10 cellular contexts compared by ENCODE assay signal in the genomic region with DNA sequence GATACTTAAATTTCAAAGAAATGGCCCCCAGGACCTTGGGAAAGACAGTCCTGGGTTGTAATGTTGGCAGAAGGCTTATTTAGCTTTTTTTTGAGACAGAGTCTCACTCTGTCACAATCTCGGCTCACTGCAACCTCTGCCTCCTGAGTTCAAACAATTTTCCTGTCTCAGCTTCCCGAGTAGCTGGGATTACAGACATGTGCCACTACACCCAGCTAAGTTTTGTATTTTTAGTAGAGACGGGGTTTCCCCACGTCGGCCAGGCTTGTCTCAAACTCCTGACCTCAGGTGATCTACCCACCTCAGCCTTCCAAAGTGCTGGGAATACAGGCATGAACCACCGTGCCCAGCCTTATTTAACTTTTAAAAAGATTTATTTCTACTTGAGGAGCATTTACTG. TPM values are rescaled to one million over a fixed set of nuclear protein-coding genes. Genes with fewer than 3 reads are reported as not detected.
DNase-seq lines count a peak whose midpoint lies in the region; ATAC-seq, FAIRE-seq and TF ChIP-seq lines count a peak whose summit lies in the region.
"Not testable (repeated sequence)": the region's sequence is repeated elsewhere in the genome, so short reads cannot be mapped to it uniquely, and the experiment has no call there.
"Had no signal": no experiment of that assay in that cellular context is flagged by ENCODE, and none has a peak within 500 bp of the region (broad histone marks: within the 10 kb centered on the region; RNA-seq: fewer than 3 reads in every experiment).

No MANE protein-coding gene starts in this region.

- SMC1A ChIA-PET in GM12878 (lab: Charles Lee; ENCODE audit: uncharacterized antibody, unreplicated experiment) = interaction anchor here (0.8 to 4.7 kb wide), 8 partner anchors 10 to 47 kb away, joined by 3 to 37 read pairs (median 4); no protein-coding TSS in a partner anchor

- TF ChIP-seq CTCF in MM.1S (IDR thresholded peaks at IDR 0.05; ENCODE audit: low read length); GM12878 (IDR thresholded peaks at IDR 0.05 in 2 of 3, conservative IDR thresholded peaks at IDR 0.05 in 1 of 3; ENCODE audit: control insufficient read depth in 2 of 3, extremely low read depth in 1 of 3, insufficient read depth in 1 of 3, low read depth in 3 of 3, low read length in 3 of 3); H1 (IDR thresholded peaks at IDR 0.05; ENCODE audit: control extremely low read depth in 1 of 3, insufficient read depth in 1 of 3, low read depth in 1 of 3, low read length in 3 of 3); mesothelial cell of epicardium (IDR thresholded peaks at IDR 0.05; ENCODE audit: unreplicated experiment); neutrophil (IDR thresholded peaks at IDR 0.05): not testable (repeated sequence)

- H4K8ac ChIP-seq in H1 (ENCODE audit: extremely low read depth, insufficient read depth, low read length) = not testable (repeated sequence)

- not testable (repeated sequence) for TF ChIP-seq RAD21 in GM12878 (IDR thresholded peaks at IDR 0.05; ENCODE audit: insufficient read depth, low read depth, low read length); H1 (IDR thresholded peaks at IDR 0.05 in 1 of 2, conservative IDR thresholded peaks at IDR 0.05 in 1 of 2; ENCODE audit: low read depth in 2 of 2, low read length in 2 of 2)

- H4K20me1 ChIP-seq in MM.1S (ENCODE audit: insufficient read depth, low read length); GM12878 (ENCODE audit: control insufficient read depth, insufficient read depth); H1 (replicated peaks in 1 of 2; ENCODE audit: control insufficient read depth in 1 of 2, insufficient read depth in 2 of 2, low read length in 2 of 2): not testable (repeated sequence)

- not testable (repeated sequence) for H3K23me2 ChIP-seq in H1 (ENCODE audit: low read depth, low read length)

- H2AFZ ChIP-seq in MM.1S (ENCODE audit: low read length); GM12878 (ENCODE audit: control insufficient read depth, low read depth, low read length); H1 (ENCODE audit: low read length): not testable (repeated sequence)

- POLR2A ChIA-PET in GM12878 (lab: Charles Lee) (interaction anchor here (0.9 to 2.3 kb wide), 5 partner anchors 16 to 45 kb away, joined by 3 to 6 read pairs (median 4); a partner anchor contains a TSS), H1 (lab: Charles Lee; ENCODE audit: partially characterized antibody) (interaction anchor here (0.8 to 9.0 kb wide), 9 partner anchors 7 to 51 kb away, joined by 3 to 170 read pairs (median 16); partner anchors contain the start of gene REPIN1)

- not testable (repeated sequence) for H3K14ac ChIP-seq in H1 (ENCODE audit: insufficient read length)

- not testable (repeated sequence) for DNase-seq in MM.1S; GM12878 (ENCODE audit: low read depth, low spot score); H1 (ENCODE audit: low read depth in 1 of 2, low spot score in 2 of 2); mesothelial cell of epicardium (ENCODE audit: low spot score in 2 of 2, unreplicated experiment in 2 of 2)

- intact Hi-C loops in GM12878 (cut with micrococcal nuclease; ENCODE audit: unreplicated experiment) = not testable (repeated sequence)

- H2BK15ac ChIP-seq in H1 (ENCODE audit: low read length) = not testable (repeated sequence)

- H3K27ac ChIP-seq in MM.1S (ENCODE audit: low read length) (peak overlapping the region; percentile 86), GM12878 (ENCODE audit: control insufficient read depth, insufficient read depth) (peak overlapping the region; percentile 37), iPS-18a (ENCODE audit: low read length) (peak overlapping the region; percentile 21), neutrophil (peak overlapping the region; percentile 71), temporal lobe (ENCODE audit: low read depth, low read length) (peak overlapping the region; percentile 99)
- not testable (repeated sequence) for H3K27ac ChIP-seq in H1 (ENCODE audit: low read depth, low read length)

- H2AK5ac ChIP-seq in H1 (ENCODE audit: low read depth, low read length) = not testable (repeated sequence)

- H3K27ac Mint-ChIP-seq in mesothelial cell of epicardium = peak overlapping the region; percentile 50

- peaks cover 44% of the 10 kb centered on the region for H3K79me2 ChIP-seq in MM.1S (ENCODE audit: low read length)
- H3K79me2 ChIP-seq in GM12878 (ENCODE audit: control insufficient read depth, insufficient read depth, low read length) = peaks cover 37% of the 10 kb centered on the region
- H3K79me2 ChIP-seq in H1 (ENCODE audit: control insufficient read depth in 1 of 2, insufficient read depth in 2 of 2, low read length in 2 of 2) = peaks cover 0 to 73% of the 10 kb centered on the region in 2 experiments; a peak in 3 of 4 replicates

- H3K79me1 ChIP-seq in H1 (ENCODE audit: low read depth, low read length) = peaks cover 15% of the 10 kb centered on the region

- H3K9me2 ChIP-seq in MM.1S (replicated peaks; ENCODE audit: insufficient read depth, low read length) = not testable (repeated sequence)

- H3K23ac ChIP-seq in H1 (ENCODE audit: insufficient read length) = not testable (repeated sequence)

- not testable (repeated sequence) for H2BK12ac ChIP-seq in H1 (ENCODE audit: low read depth, low read length)

- H3K27me3 ChIP-seq in MM.1S (replicated peaks; ENCODE audit: insufficient read depth, low read length); GM12878 (replicated peaks in 1 of 2; ENCODE audit: control insufficient read depth in 2 of 2, insufficient read depth in 2 of 2, low read length in 1 of 2); H1 (replicated peaks in 1 of 4; ENCODE audit: control insufficient read depth in 3 of 4, extremely low read depth in 1 of 4, insufficient read depth in 3 of 4, low read length in 3 of 4); iPS-18a (ENCODE audit: control insufficient read depth, insufficient read depth, low read length); neutrophil: not testable (repeated sequence)

- not testable (repeated sequence) for BruUV-seq in GM12878 (replicated peaks; lab: Mats Ljungman, UMichigan)

- H3K4me1 Mint-ChIP-seq in mesothelial cell of epicardium = peaks cover 57% of the 10 kb centered on the region

- not testable (repeated sequence) for H4K5ac ChIP-seq in H1 (ENCODE audit: insufficient read length, low read depth, low read length)

- H3K4me3 ChIP-seq in MM.1S (ENCODE audit: low read length) = peak overlapping the region; percentile 15; the same call in 1 of the 2 replicates
- not testable (repeated sequence) for H3K4me3 ChIP-seq in GM12878; H1 (ENCODE audit: extremely low read depth in 1 of 4, insufficient read depth in 2 of 4, low read depth in 3 of 4, low read length in 4 of 4); iPS-18a (ENCODE audit: low read length); neutrophil (ENCODE audit: low read depth in 1 of 2, low read length in 1 of 2)

- not testable (repeated sequence) for H2BK5ac ChIP-seq in H1 (ENCODE audit: low read depth, low read length)

- not testable (repeated sequence) for H3K27me3 Mint-ChIP-seq in mesothelial cell of epicardium (ENCODE audit: low read depth)

- H2BK20ac ChIP-seq in H1 (ENCODE audit: low read length) = not testable (repeated sequence)

- not testable (repeated sequence) for TF ChIP-seq EP300 in GM12878 (IDR thresholded peaks at IDR 0.05; ENCODE audit: borderline replicate concordance in 1 of 2, control insufficient read depth in 1 of 2, low read depth in 2 of 2, low read length in 2 of 2); H1 (IDR thresholded peaks at IDR 0.05; ENCODE audit: borderline replicate concordance in 1 of 2, low read depth in 2 of 2, low read length in 2 of 2)

- not testable (repeated sequence) for H3K4me3 Mint-ChIP-seq in mesothelial cell of epicardium

- H3K9ac ChIP-seq in MM.1S (ENCODE audit: low read length) = peak overlapping the region; percentile 49
- H3K9ac ChIP-seq in GM12878 (ENCODE audit: control insufficient read depth, insufficient read depth, low read length); H1 (replicated peaks in 1 of 4; ENCODE audit: extremely low read depth in 1 of 4, low read depth in 3 of 4, low read length in 3 of 4); iPS-18a (ENCODE audit: low read length): not testable (repeated sequence)

- not testable (repeated sequence) for ATAC-seq in GM12878

- H3K9me3 ChIP-seq in MM.1S (replicated peaks; ENCODE audit: insufficient read depth, low read length); GM12878 (replicated peaks; ENCODE audit: control insufficient read depth, insufficient read depth, low read length); H1 (ENCODE audit: insufficient read depth in 2 of 2, low read depth in 1 of 2, low read length in 1 of 2); iPS-18a (ENCODE audit: control insufficient read depth, low read depth, low read length); neutrophil: not testable (repeated sequence)

- WGBS in GM12878 (ENCODE audit: insufficient coverage, insufficient replicate concordance, low lambda C conversion rate, missing lambda C conversion rate) = 35% methylated on average over 6 of the region's 6 CpGs
- 67% methylated on average over 6 of the region's 6 CpGs; no CpG with 5 or more reads in 1 of the 2 experiments for WGBS in H1 (ENCODE audit: extremely low coverage in 1 of 2, insufficient coverage in 1 of 2, insufficient read length in 1 of 2, insufficient replicate concordance in 2 of 2, low coverage in 1 of 2, low lambda C conversion rate in 2 of 2, missing lambda C conversion rate in 1 of 2), 2 experiments

- peak overlapping the region; percentile 63; the same call in 1 of the 2 replicates for H3K18ac ChIP-seq in H1 (ENCODE audit: extremely low read depth, low read length)

- H3K4me1 ChIP-seq in MM.1S (ENCODE audit: low read length) (peaks cover 57% of the 10 kb centered on the region), GM12878 (ENCODE audit: control insufficient read depth, insufficient read depth, low read length) (peaks cover 40% of the 10 kb centered on the region), H1 (replicated peaks in 1 of 4; ENCODE audit: control insufficient read depth in 3 of 4, insufficient read depth in 4 of 4, low read length in 3 of 4) (peaks cover 21 to 50% (median 40%) of the 10 kb centered on the region in 4 experiments), iPS-18a (ENCODE audit: control insufficient read depth, low read depth, low read length) (peaks cover 51% of the 10 kb centered on the region), neutrophil (ENCODE audit: control insufficient read depth in 1 of 2, insufficient read depth in 1 of 2, low read depth in 1 of 2, low read length in 1 of 2) (peaks cover 35 to 40% of the 10 kb centered on the region in 2 experiments)

- not testable (repeated sequence) for H3K36me3 ChIP-seq in MM.1S (replicated peaks; ENCODE audit: insufficient read depth, low read length); neutrophil
- H3K36me3 ChIP-seq in GM12878 (ENCODE audit: control insufficient read depth in 2 of 2, insufficient read depth in 2 of 2, low read length in 1 of 2) = peaks cover 6 to 11% of the 10 kb centered on the region in 2 experiments; a peak in 3 of 4 replicates
- peaks cover 0 to 43% (median 3%) of the 10 kb centered on the region in 4 experiments; a peak in 5 of 8 replicates for H3K36me3 ChIP-seq in H1 (ENCODE audit: control insufficient read depth in 2 of 4, insufficient read depth in 4 of 4, low read length in 3 of 4)
- H3K36me3 ChIP-seq in iPS-18a (ENCODE audit: control insufficient read depth, low read depth, low read length) = peaks cover 29% of the 10 kb centered on the region

- not testable (repeated sequence) for TF ChIP-seq POLR2A in GM12878 (IDR thresholded peaks at IDR 0.05; ENCODE audit: low read depth, low read length); H1 (IDR thresholded peaks at IDR 0.05; ENCODE audit: control extremely low read depth in 1 of 2, low read depth in 2 of 2, low read length in 2 of 2)

- not testable (repeated sequence) for H4K91ac ChIP-seq in H1 (replicated peaks; ENCODE audit: insufficient read length, low read length)

- H3F3A ChIP-seq in MM.1S (ENCODE audit: insufficient read depth, low read length) = peaks cover 41% of the 10 kb centered on the region

- H3K4me2 ChIP-seq in MM.1S (ENCODE audit: low read depth, low read length) = peak overlapping the region; percentile 93
- H3K4me2 ChIP-seq in GM12878 (ENCODE audit: control insufficient read depth, insufficient read depth) = not testable (repeated sequence)
- peak overlapping the region in 1 of 2 experiments; percentile 16; a peak in 1 of 4 replicates for H3K4me2 ChIP-seq in H1 (ENCODE audit: insufficient read depth in 1 of 2, low read depth in 2 of 2, low read length in 2 of 2)

- H2BK120ac ChIP-seq in H1 (replicated peaks; ENCODE audit: low read depth, low read length) = not testable (repeated sequence)

- not testable (repeated sequence) for FAIRE-seq in GM12878 (lab: Jason Lieb, UNC); H1 (lab: Jason Lieb, UNC)

- not testable (repeated sequence) for H3K9me3 Mint-ChIP-seq in mesothelial cell of epicardium

- peaks cover 11% of the 10 kb centered on the region for H3K36me3 Mint-ChIP-seq in mesothelial cell of epicardium

- RAD21 ChIA-PET in GM12878 (lab: Charles Lee; ENCODE audit: unreplicated experiment) = interaction anchor here (1.0 to 1.7 kb wide), 3 partner anchors 12 to 19 kb away, joined by 4 to 5 read pairs (median 4); no protein-coding TSS in a partner anchor

- in situ Hi-C loops in GM12878 (cut with MboI) = not testable (repeated sequence)

- H3K56ac ChIP-seq in H1 (replicated peaks; ENCODE audit: insufficient read length, low read depth, low read length) = not testable (repeated sequence)

- CTCF ChIA-PET in GM12878 (lab: Yijun Ruan, JAX) (interaction anchor here (0.7 to 2.6 kb wide), 7 partner anchors 12 to 48 kb away, joined by 3 to 12 read pairs (median 3); no protein-coding TSS in a partner anchor), H1 (lab: Charles Lee; ENCODE audit: partially characterized antibody) (interaction anchor here (0.7 to 4.2 kb wide), 10 partner anchors 12 to 100 kb away, joined by 3 to 31 read pairs (median 4); partner anchors contain the start of gene REPIN1)

- not testable (repeated sequence) for H3K4ac ChIP-seq in H1 (replicated peaks; ENCODE audit: insufficient read length, low read depth, low read length)

RNA-seq across cellular contexts. Expression of gene ZNF775, which starts 6.8 kb away (rescaled TPM):
- total RNA-seq in GM12878 (2013; cell fraction: nucleolus; rRNA removed) = 7.9 and 10.6 TPM in 2 replicates
- 7.2 and 11.0 TPM in 2 replicates for total RNA-seq in GM12878 (2014; rRNA removed)
- 2.3 and 2.8 TPM in 2 replicates for total RNA-seq in GM12878 (2014; rRNA removed; fragmentation: Illumina TruSeq; extraction: Trizol)
- 12.1 and 14.3 TPM in 2 replicates for total RNA-seq in GM12878 (2021)
- polyA plus RNA-seq in GM12878 (2011; ENCODE audit: low read depth) = 1.1 TPM
- polyA plus RNA-seq in GM12878 (2011; rRNA removed) = 1.8 and 3.6 TPM in 2 replicates
- 3.6 and 8.5 TPM in 2 replicates for polyA plus RNA-seq in GM12878 (2011; cell fraction: cytosol; rRNA removed)
- 9.0 and 11.2 TPM in 2 replicates for polyA plus RNA-seq in GM12878 (2011; cell fraction: nucleus; rRNA removed)
- polyA plus RNA-seq in GM12878 (2012) = 5.9 and 7.2 TPM in 2 replicates
- 0.32 and 0.71 TPM in 2 replicates for polyA plus RNA-seq in GM12878 (2014; fragmentation: Illumina TruSeq; extraction: Trizol)
- under 1 TPM; 0.05 to 0.46 TPM for polyA plus RNA-seq in GM12878 (2014; fragmentation: Nextera tagmentation; extraction: Ambion mirVana)
- polyA plus RNA-seq in GM12878 (2014; rRNA removed) = 9.7 and 11.8 TPM in 2 replicates
- 1 to 10 TPM in 1 of 2 experiments, under 1 TPM in 1; 0.62 to 1.4 TPM for polyA plus RNA-seq in GM12878 (2016; fragmentation: Nextera tagmentation; extraction: Ambion mirVana)
- polyA minus RNA-seq in GM12878 (2011; rRNA and poly(A)+ RNA removed) = 1.1 and 3.0 TPM in 2 replicates
- polyA minus RNA-seq in GM12878 (2011; cell fraction: cytosol; rRNA and poly(A)+ RNA removed) = 3.5 and 5.1 TPM in 2 replicates
- 2.3 and 4.7 TPM in 2 replicates for polyA minus RNA-seq in GM12878 (2011; cell fraction: nucleus; rRNA and poly(A)+ RNA removed)
- 21.5 and 24.9 TPM in 2 replicates for total RNA-seq in H1 (2021; fragmentation: NEBNext Ultra II Directional; extraction: Animal tissue kit (Norgen Biotek cat#: 25700))
- 13.6 and 22.5 TPM in 2 replicates for polyA plus RNA-seq in H1 (2011; rRNA removed)
- 23.8 TPM for polyA plus RNA-seq in H1 (2011; cell fraction: cytosol; rRNA removed)
- polyA plus RNA-seq in H1 (2011; cell fraction: nucleus; rRNA removed) = 26.9 TPM
- 12.3 to 21.8 TPM (median 20.3 TPM) in 4 replicates for polyA plus RNA-seq in H1 (2012, experiment 1 of 2)
- 13.0 TPM for polyA plus RNA-seq in H1 (2012, experiment 2 of 2)
- polyA plus RNA-seq in H1 (2013, experiment 1 of 2) = 9.1 TPM
- polyA plus RNA-seq in H1 (2013, experiment 2 of 2) = 8.5 TPM
- polyA minus RNA-seq in H1 (2011; rRNA and poly(A)+ RNA removed) = 2.5 and 2.9 TPM in 2 replicates
- 21.4 TPM for polyA minus RNA-seq in H1 (2011; cell fraction: cytosol; rRNA and poly(A)+ RNA removed)
- 15.7 TPM for polyA minus RNA-seq in H1 (2011; cell fraction: nucleus; rRNA and poly(A)+ RNA removed)
- total RNA-seq in mesothelial cell of epicardium = 13.3 to 14.9 TPM (median 14.8 TPM) in 3 replicates
- total RNA-seq in temporal lobe = 9.3 TPM

RNA-seq across cellular contexts. Expression of gene REPIN1, which starts 17.3 kb away (rescaled TPM):
- 152 and 192 TPM in 2 replicates for total RNA-seq in GM12878 (2013; cell fraction: nucleolus; rRNA removed)
- total RNA-seq in GM12878 (2014; rRNA removed) = 111 and 122 TPM in 2 replicates
- total RNA-seq in GM12878 (2014; rRNA removed; fragmentation: Illumina TruSeq; extraction: Trizol) = 32.1 and 38.7 TPM in 2 replicates
- 161 and 172 TPM in 2 replicates for total RNA-seq in GM12878 (2021)
- polyA plus RNA-seq in GM12878 (2011; ENCODE audit: low read depth) = 43.7 TPM
- 56.3 and 88.0 TPM in 2 replicates for polyA plus RNA-seq in GM12878 (2011; rRNA removed)
- polyA plus RNA-seq in GM12878 (2011; cell fraction: cytosol; rRNA removed) = 135 and 158 TPM in 2 replicates
- 309 and 343 TPM in 2 replicates for polyA plus RNA-seq in GM12878 (2011; cell fraction: nucleus; rRNA removed)
- 96.5 and 107 TPM in 2 replicates for polyA plus RNA-seq in GM12878 (2012)
- 22.3 and 47.3 TPM in 2 replicates for polyA plus RNA-seq in GM12878 (2014; fragmentation: Illumina TruSeq; extraction: Trizol)
- polyA plus RNA-seq in GM12878 (2014; fragmentation: Nextera tagmentation; extraction: Ambion mirVana) = 10 to 100 TPM in 1 of 2 experiments, 1 to 10 TPM in 1; 5.1 to 12.6 TPM
- 139 and 159 TPM in 2 replicates for polyA plus RNA-seq in GM12878 (2014; rRNA removed)
- 10 to 100 TPM; 66.4 to 87.4 TPM for polyA plus RNA-seq in GM12878 (2016; fragmentation: Nextera tagmentation; extraction: Ambion mirVana)
- 40.9 and 86.3 TPM in 2 replicates for polyA minus RNA-seq in GM12878 (2011; rRNA and poly(A)+ RNA removed)
- polyA minus RNA-seq in GM12878 (2011; cell fraction: cytosol; rRNA and poly(A)+ RNA removed) = 35.8 and 41.2 TPM in 2 replicates
- polyA minus RNA-seq in GM12878 (2011; cell fraction: nucleus; rRNA and poly(A)+ RNA removed) = 59.8 and 89.9 TPM in 2 replicates
- 125 and 130 TPM in 2 replicates for total RNA-seq in H1 (2021; fragmentation: NEBNext Ultra II Directional; extraction: Animal tissue kit (Norgen Biotek cat#: 25700))
- 98.6 and 147 TPM in 2 replicates for polyA plus RNA-seq in H1 (2011; rRNA removed)
- 110 TPM for polyA plus RNA-seq in H1 (2011; cell fraction: cytosol; rRNA removed)
- polyA plus RNA-seq in H1 (2011; cell fraction: nucleus; rRNA removed) = 159 TPM
- polyA plus RNA-seq in H1 (2012, experiment 1 of 2) = 81.6 to 105 TPM (median 96.5 TPM) in 4 replicates
- 86.7 TPM for polyA plus RNA-seq in H1 (2012, experiment 2 of 2)
- 78.2 TPM for polyA plus RNA-seq in H1 (2013, experiment 1 of 2)
- polyA plus RNA-seq in H1 (2013, experiment 2 of 2) = 74.4 TPM
- polyA minus RNA-seq in H1 (2011; rRNA and poly(A)+ RNA removed) = 39.8 and 47.5 TPM in 2 replicates
- 55.6 TPM for polyA minus RNA-seq in H1 (2011; cell fraction: cytosol; rRNA and poly(A)+ RNA removed)
- 72.6 TPM for polyA minus RNA-seq in H1 (2011; cell fraction: nucleus; rRNA and poly(A)+ RNA removed)
- total RNA-seq in mesothelial cell of epicardium = 147 to 149 TPM (median 148 TPM) in 3 replicates
- total RNA-seq in temporal lobe = 28.8 TPM

RNA-seq across cellular contexts. Expression of gene RARRES2, which starts 44.5 kb away (rescaled TPM):
- not detected in 2 replicates for total RNA-seq in GM12878 (2013; cell fraction: nucleolus; rRNA removed)
- total RNA-seq in GM12878 (2014; rRNA removed) (0.23 and 0.33 TPM in 2 replicates), GM12878 (2014; rRNA removed; fragmentation: Illumina TruSeq; extraction: Trizol) (not detected in 2 replicates), GM12878 (2021) (0.96 and 2.2 TPM in 2 replicates), mesothelial cell of epicardium (24.9 to 26.4 TPM (median 26.2 TPM) in 3 replicates), temporal lobe (12.0 TPM)
- 1.8 TPM for polyA plus RNA-seq in GM12878 (2011; ENCODE audit: low read depth)
- polyA plus RNA-seq in GM12878 (2011; rRNA removed) (not detected in 2 replicates), GM12878 (2014; fragmentation: Illumina TruSeq; extraction: Trizol) (0.29 TPM in 1 of 2 replicates, not detected in the other), GM12878 (2014; fragmentation: Nextera tagmentation; extraction: Ambion mirVana) (under 1 TPM in 1 of 2 experiments, not detected in 1; 0.13 TPM), GM12878 (2014; rRNA removed) (0.18 and 0.41 TPM in 2 replicates), GM12878 (2016; fragmentation: Nextera tagmentation; extraction: Ambion mirVana) (under 1 TPM; 0.40 to 1.00 TPM), H1 (2011; rRNA removed) (441 and 483 TPM in 2 replicates)
- not detected in 2 replicates for polyA plus RNA-seq in GM12878 (2011; cell fraction: cytosol; rRNA removed)
- polyA plus RNA-seq in GM12878 (2011; cell fraction: nucleus; rRNA removed) = not detected in 2 replicates
- polyA plus RNA-seq in GM12878 (2012) = 1.9 and 2.2 TPM in 2 replicates
- not detected in 2 replicates for polyA minus RNA-seq in GM12878 (2011; rRNA and poly(A)+ RNA removed)
- polyA minus RNA-seq in GM12878 (2011; cell fraction: cytosol; rRNA and poly(A)+ RNA removed) = not detected in 2 replicates
- polyA minus RNA-seq in GM12878 (2011; cell fraction: nucleus; rRNA and poly(A)+ RNA removed) = not detected in 2 replicates
- 254 and 264 TPM in 2 replicates for total RNA-seq in H1 (2021; fragmentation: NEBNext Ultra II Directional; extraction: Animal tissue kit (Norgen Biotek cat#: 25700))
- 569 TPM for polyA plus RNA-seq in H1 (2011; cell fraction: cytosol; rRNA removed)
- polyA plus RNA-seq in H1 (2011; cell fraction: nucleus; rRNA removed) = 327 TPM
- 326 to 515 TPM (median 467 TPM) in 4 replicates for polyA plus RNA-seq in H1 (2012, experiment 1 of 2)
- 519 TPM for polyA plus RNA-seq in H1 (2012, experiment 2 of 2)
- 191 TPM for polyA plus RNA-seq in H1 (2013, experiment 1 of 2)
- polyA plus RNA-seq in H1 (2013, experiment 2 of 2) = 244 TPM
- polyA minus RNA-seq in H1 (2011; rRNA and poly(A)+ RNA removed) = 29.0 and 37.7 TPM in 2 replicates
- polyA minus RNA-seq in H1 (2011; cell fraction: cytosol; rRNA and poly(A)+ RNA removed) = 63.9 TPM
- polyA minus RNA-seq in H1 (2011; cell fraction: nucleus; rRNA and poly(A)+ RNA removed) = 52.1 TPM
- total RNA-seq: CD4-positive, CD25-positive, alpha-beta regulatory T cell; H4; NCI-H460 had no signal
- polyA plus RNA-seq: CD4-positive, CD25-positive, alpha-beta regulatory T cell had no signal
